9 cellular contexts compared by ENCODE assay signal in genomic region chr3:98602078-98602678, GRCh38. TPM values are rescaled to one million over a fixed set of nuclear protein-coding genes. Genes with fewer than 3 reads are reported as not detected.
DNase-seq lines count a peak whose midpoint lies in the region; ATAC-seq and TF ChIP-seq lines count a peak whose summit lies in the region.
"Had no signal": no experiment of that assay in that cellular context is flagged by ENCODE, and none has a peak within 500 bp of the region (broad histone marks: within the 10 kb centered on the region; RNA-seq: fewer than 3 reads in every experiment).

No MANE protein-coding gene starts in this region.

- H3K4me1 ChIP-seq in left ventricle myocardium inferior, result no peaks in the 10 kb centered on the region

- H3K27me3 ChIP-seq in left ventricle myocardium inferior (ENCODE audit: low read depth), result no peaks in the 10 kb centered on the region

- H3K4me3 ChIP-seq in left ventricle myocardium inferior, result no peak overlapping the region
- H3K4me3 ChIP-seq in skeletal muscle cell (ENCODE audit: low read depth, low read length), result no peak overlapping the region

- H3K27ac ChIP-seq in left ventricle myocardium inferior (replicated peaks), result no peak overlapping the region

- no peak overlapping the region for H3K27ac Mint-ChIP-seq in activated naive CD8-positive, alpha-beta T cell treated with anti-CD3 and anti-CD28 coated beads, Interleukin-2, amount 50 U/mL, for 24 hours
- H3K27ac Mint-ChIP-seq: activated naive CD4-positive, alpha-beta T cell treated with anti-CD3 and anti-CD28 coated beads, Interleukin-2, amount 50 U/mL, for 24 hours had no signal

- DNase-seq in DMS153 treated with DMSO at 0.1 percent for 48 hours (lab: John Stamatoyannopoulos, UW; ENCODE audit: unreplicated experiment) (peak; percentile 2), NCI-H2171 treated with DMSO at 0.1 percent for 48 hours (lab: John Stamatoyannopoulos, UW) (peak; percentile 66), left ventricle myocardium inferior (no peak), skeletal muscle cell (ENCODE audit: low read depth) (peak; percentile 32), UCSD-AML1 (lab: John Stamatoyannopoulos, UW; ENCODE audit: unreplicated experiment) (no peak)
- no peak for DNase-seq in activated naive CD8-positive, alpha-beta T cell treated with anti-CD3 and anti-CD28 coated beads, Interleukin-2, amount 50 U/mL, for 24 hours

- H3K9me3 Mint-ChIP-seq in activated naive CD8-positive, alpha-beta T cell treated with anti-CD3 and anti-CD28 coated beads, Interleukin-2, amount 50 U/mL, for 24 hours, result no peaks in the 10 kb centered on the region
- H3K9me3 Mint-ChIP-seq: activated naive CD4-positive, alpha-beta T cell treated with anti-CD3 and anti-CD28 coated beads, Interleukin-2, amount 50 U/mL, for 24 hours had no signal

- no peaks in the 10 kb centered on the region for H3K36me3 ChIP-seq in left ventricle myocardium inferior

- H3K4me1 Mint-ChIP-seq in activated naive CD8-positive, alpha-beta T cell treated with anti-CD3 and anti-CD28 coated beads, Interleukin-2, amount 50 U/mL, for 24 hours, result no peaks in the 10 kb centered on the region
- H3K4me1 Mint-ChIP-seq: activated naive CD4-positive, alpha-beta T cell treated with anti-CD3 and anti-CD28 coated beads, Interleukin-2, amount 50 U/mL, for 24 hours had no signal

- intact Hi-C loops in left ventricle myocardium inferior (cut with micrococcal nuclease), result loop anchor here (5.0 kb wide), 1 partner anchor 195 kb away; no protein-coding TSS in a partner anchor

- peaks cover 3% of the 10 kb centered on the region for H3K27me3 Mint-ChIP-seq in activated naive CD8-positive, alpha-beta T cell treated with anti-CD3 and anti-CD28 coated beads, Interleukin-2, amount 50 U/mL, for 24 hours

- ATAC-seq in GM18870 (IDR thresholded peaks at IDR 0.05; ENCODE audit: unreplicated experiment) (peak; percentile 70), HG03039 (IDR thresholded peaks at IDR 0.05; ENCODE audit: unreplicated experiment) (peak; percentile 73)
- peak; percentile 63 for ATAC-seq in activated naive CD8-positive, alpha-beta T cell treated with anti-CD3 and anti-CD28 coated beads, Interleukin-2, amount 50 U/mL, for 24 hours

- H3K36me3 Mint-ChIP-seq in activated naive CD8-positive, alpha-beta T cell treated with anti-CD3 and anti-CD28 coated beads, Interleukin-2, amount 50 U/mL, for 24 hours (ENCODE audit: low read depth), result no peaks in the 10 kb centered on the region

- no peak overlapping the region for H3K4me3 Mint-ChIP-seq in activated naive CD8-positive, alpha-beta T cell treated with anti-CD3 and anti-CD28 coated beads, Interleukin-2, amount 50 U/mL, for 24 hours
- H3K4me3 Mint-ChIP-seq: activated naive CD4-positive, alpha-beta T cell treated with anti-CD3 and anti-CD28 coated beads, Interleukin-2, amount 50 U/mL, for 24 hours had no signal

- TF ChIP-seq CTCF in left ventricle myocardium inferior (IDR thresholded peaks at IDR 0.05; ENCODE audit: borderline replicate concordance), result peak; percentile 84

- peaks cover 2% of the 10 kb centered on the region for H3K9me3 ChIP-seq in left ventricle myocardium inferior (replicated peaks)

RNA-seq across cellular contexts. Expression of gene CPOX, which starts 8.8 kb away (rescaled TPM):
- total RNA-seq in left ventricle myocardium inferior, result 12.8 TPM

Comparison
In these comparisons a context has a peak if more than half of its experiments do, and no peak if none do; other contexts are left out.
1. DNase-seq: peak in DMS153 treated with DMSO at 0.1 percent for 48 hours (single experiment), NCI-H2171 treated with DMSO at 0.1 percent for 48 hours (single experiment) and skeletal muscle cell (single experiment); none in activated naive CD8-positive, alpha-beta T cell treated with anti-CD3 and anti-CD28 coated beads, Interleukin-2, amount 50 U/mL, for 24 hours (single experiment), left ventricle myocardium inferior (single experiment) and UCSD-AML1 (single experiment).
2. Peak in every context shown above with its lines, with median percentiles within 50 percentile points of each other: ATAC-seq.